ENCODE assay signal across 9 cellular contexts in the genomic region with DNA sequence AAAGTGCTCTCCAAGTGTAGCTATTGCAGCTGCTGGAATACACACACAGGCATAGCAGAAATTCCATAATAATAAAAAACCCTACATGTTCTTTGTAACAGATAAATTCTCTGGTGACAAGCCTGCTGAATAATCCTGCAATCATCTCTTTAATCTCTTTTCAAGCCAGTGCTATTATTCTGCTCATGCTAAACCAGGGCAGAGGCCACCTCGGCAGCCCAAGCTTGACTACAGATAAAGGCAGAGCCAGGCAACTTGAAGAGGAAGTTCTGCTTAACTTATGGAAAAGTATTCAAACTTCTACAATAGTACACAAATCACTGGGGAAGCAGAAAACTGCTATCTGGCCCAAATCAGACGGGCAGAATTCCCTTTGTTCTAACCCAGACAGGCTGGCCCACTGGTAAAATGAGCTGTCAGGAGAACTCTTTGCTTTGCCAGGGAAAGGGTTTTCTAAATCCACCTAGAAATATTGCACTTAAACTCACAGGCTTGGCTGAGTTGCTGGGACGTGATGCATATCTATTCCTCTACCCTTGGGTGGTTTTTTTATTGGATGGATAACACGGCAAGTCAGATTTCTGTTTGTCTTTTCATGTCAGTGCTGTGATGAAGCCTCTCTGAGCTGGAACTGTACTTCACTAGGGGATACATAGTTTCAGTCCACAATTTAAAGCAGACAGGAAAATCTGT.
DNase-seq lines count a peak whose midpoint lies in the region; TF ChIP-seq lines count a peak whose summit lies in the region.
"Had no signal": no experiment of that assay in that cellular context is flagged by ENCODE, and none has a peak within 500 bp of the region (broad histone marks: within the 10 kb centered on the region; RNA-seq: fewer than 3 reads in every experiment).

No MANE protein-coding gene starts in this region.

- TF ChIP-seq CTCF in HEK293 (tag by site-specific recombination; IDR thresholded peaks at IDR 0.05) (no peak), hepatocyte (IDR thresholded peaks at IDR 0.05; ENCODE audit: poor library complexity) (no peak), adrenal gland (IDR thresholded peaks at IDR 0.05) (no peak)

- intact Hi-C loops in adrenal gland (cut with DNase I), result no loop called here

- H3K36me3 ChIP-seq in HEK293 (ENCODE audit: control insufficient read depth in 2 of 2, insufficient read depth in 1 of 2, low read length in 2 of 2), result no peaks in the 10 kb centered on the region
- H3K36me3 ChIP-seq in hepatocyte (replicated peaks; ENCODE audit: insufficient read depth, low read depth), result no peaks in the 10 kb centered on the region
- peaks cover 0 to 7% (median 3%) of the 10 kb centered on the region in 5 donors for H3K36me3 ChIP-seq in subcutaneous abdominal adipose tissue (ENCODE audit: control insufficient read depth in 5 of 5, insufficient read depth in 5 of 5, low read length in 5 of 5)
- H3K36me3 ChIP-seq in adrenal gland (replicated peaks in 1 of 2), result no peaks in the 10 kb centered on the region

- H3K4me2 ChIP-seq in hepatocyte, result peak overlapping the region; percentile 55

- H4K20me1 ChIP-seq in hepatocyte (ENCODE audit: insufficient read depth, poor library complexity, severe bottlenecking), result no peaks in the 10 kb centered on the region

- no peak overlapping the region for H3K9ac ChIP-seq in subcutaneous abdominal adipose tissue (ENCODE audit: low read length in 5 of 5)

- CTCF ChIA-PET in HEK293 (lab: Yijun Ruan, JAX), result no interaction called here

- H3K79me2 ChIP-seq in hepatocyte, result no peaks in the 10 kb centered on the region

- H3K4me1 ChIP-seq in HEK293 (ENCODE audit: control insufficient read depth, insufficient read depth, low read length), result no peaks in the 10 kb centered on the region
- H3K4me1 ChIP-seq in hepatocyte (ENCODE audit: insufficient read depth), result peaks cover 26% of the 10 kb centered on the region
- peaks cover 28 to 63% (median 55%) of the 10 kb centered on the region in 5 donors for H3K4me1 ChIP-seq in subcutaneous abdominal adipose tissue (ENCODE audit: control insufficient read depth in 5 of 5, insufficient read depth in 5 of 5, low read length in 5 of 5)
- H3K4me1 ChIP-seq in adrenal gland (replicated peaks in 1 of 2), result peaks cover 0 to 25% of the 10 kb centered on the region in 2 donors

- no peak overlapping the region for H3K4me3 ChIP-seq in HEK293 (ENCODE audit: low read depth, low read length)
- no peak overlapping the region for H3K4me3 ChIP-seq in hepatocyte
- peak overlapping the region in 1 of 5 donors; percentile 0 for H3K4me3 ChIP-seq in subcutaneous abdominal adipose tissue (ENCODE audit: low read depth in 1 of 5, low read length in 5 of 5)
- no peak overlapping the region for H3K4me3 ChIP-seq in adrenal gland

- no peak overlapping the region for H2AFZ ChIP-seq in hepatocyte

- no peaks in the 10 kb centered on the region for H3K27me3 ChIP-seq in hepatocyte
- no peaks in the 10 kb centered on the region for H3K27me3 ChIP-seq in subcutaneous abdominal adipose tissue (ENCODE audit: control insufficient read depth in 5 of 5, insufficient read depth in 4 of 5, low read length in 5 of 5)
- H3K27me3 ChIP-seq in adrenal gland, result no peaks in the 10 kb centered on the region

- DNase-seq in astrocyte of the hippocampus (ENCODE audit: low read depth, low spot score) (peak; percentile 65), hepatocyte (ENCODE audit: low spot score) (peak; percentile 32), SIG-M5 (lab: John Stamatoyannopoulos, UW) (no peak), adrenal gland (no peak), NCI-H1092 treated with DMSO at 0.1 percent for 48 hours (lab: John Stamatoyannopoulos, UW) (no peak)
- DNase-seq: DMS53, naive B cell had no signal

- TF ChIP-seq POLR2A in adrenal gland (IDR thresholded peaks at IDR 0.05), result no peak

- no peak overlapping the region for H3K27ac ChIP-seq in HEK293 (ENCODE audit: extremely low read depth, low read depth, low read length)
- H3K27ac ChIP-seq in hepatocyte, result peak overlapping the region; percentile 67
- H3K27ac ChIP-seq in subcutaneous abdominal adipose tissue (ENCODE audit: low read depth, low read length), result peak overlapping the region; percentile 85
- H3K27ac ChIP-seq in adrenal gland, result no peak overlapping the region

- no peaks in the 10 kb centered on the region for H3K9me2 ChIP-seq in hepatocyte (replicated peaks; ENCODE audit: insufficient read depth)

- H3K9me3 ChIP-seq in HEK293 (ENCODE audit: control insufficient read depth, insufficient read depth, low read depth, low read length) (no peaks in the 10 kb centered on the region), hepatocyte (ENCODE audit: low read depth) (no peaks in the 10 kb centered on the region), subcutaneous abdominal adipose tissue (ENCODE audit: control insufficient read depth in 5 of 5, low read length in 5 of 5) (no peaks in the 10 kb centered on the region), adrenal gland (replicated peaks in 1 of 3) (no peaks in the 10 kb centered on the region)

- 20% methylated on average over 4 of the region's 4 CpGs for WGBS in hepatocyte (ENCODE audit: low lambda C conversion rate, missing lambda C conversion rate)
- WGBS in adrenal gland, 4 donors, result 51 to 66% (median 63%) methylated on average over 4 of the region's 4 CpGs

- POLR2A ChIA-PET in HEK293 (lab: Yijun Ruan, JAX), result no interaction called here

TF ChIP-seq in HEK293, 187 proteins besides CTCF, POLR2A, EP300 and RAD21:
- TF ChIP-seq BCL6B (tag by site-specific recombination; IDR thresholded peaks at IDR 0.05) (no peak), FEZF1 (tag by site-specific recombination; IDR thresholded peaks at IDR 0.05) (0 out of 2 replicates have a peak, but pooled peaks have one; percentile 15)
- TF ChIP-seq, protein P1, sequence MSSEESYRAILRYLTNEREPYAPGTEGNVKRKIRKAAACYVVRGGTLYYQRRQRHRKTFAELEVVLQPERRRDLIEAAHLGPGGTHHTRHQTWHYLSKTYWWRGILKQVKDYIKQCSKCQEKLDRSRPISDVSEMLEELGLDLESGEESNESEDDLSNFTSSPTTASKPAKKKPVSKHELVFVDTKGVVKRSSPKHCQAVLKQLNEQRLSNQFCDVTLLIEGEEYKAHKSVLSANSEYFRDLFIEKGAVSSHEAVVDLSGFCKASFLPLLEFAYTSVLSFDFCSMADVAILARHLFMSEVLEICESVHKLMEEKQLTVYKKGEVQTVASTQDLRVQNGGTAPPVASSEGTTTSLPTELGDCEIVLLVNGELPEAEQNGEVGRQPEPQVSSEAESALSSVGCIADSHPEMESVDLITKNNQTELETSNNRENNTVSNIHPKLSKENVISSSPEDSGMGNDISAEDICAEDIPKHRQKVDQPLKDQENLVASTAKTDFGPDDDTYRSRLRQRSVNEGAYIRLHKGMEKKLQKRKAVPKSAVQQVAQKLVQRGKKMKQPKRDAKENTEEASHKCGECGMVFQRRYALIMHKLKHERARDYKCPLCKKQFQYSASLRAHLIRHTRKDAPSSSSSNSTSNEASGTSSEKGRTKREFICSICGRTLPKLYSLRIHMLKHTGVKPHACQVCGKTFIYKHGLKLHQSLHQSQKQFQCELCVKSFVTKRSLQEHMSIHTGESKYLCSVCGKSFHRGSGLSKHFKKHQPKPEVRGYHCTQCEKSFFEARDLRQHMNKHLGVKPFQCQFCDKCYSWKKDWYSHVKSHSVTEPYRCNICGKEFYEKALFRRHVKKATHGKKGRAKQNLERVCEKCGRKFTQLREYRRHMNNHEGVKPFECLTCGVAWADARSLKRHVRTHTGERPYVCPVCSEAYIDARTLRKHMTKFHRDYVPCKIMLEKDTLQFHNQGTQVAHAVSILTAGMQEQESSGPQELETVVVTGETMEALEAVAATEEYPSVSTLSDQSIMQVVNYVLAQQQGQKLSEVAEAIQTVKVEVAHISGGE (tag by site-specific recombination; conservative IDR thresholded peaks at IDR 0.05; ENCODE audit: low read depth), result no peak

Comparison
In these comparisons a context has a peak if more than half of its experiments do, and no peak if none do; other contexts are left out.
1. H3K27ac ChIP-seq: peak in hepatocyte (single experiment) and subcutaneous abdominal adipose tissue (single experiment); none in HEK293 (single experiment) and adrenal gland (0 of 5).
2. DNase-seq: peak in astrocyte of the hippocampus (single experiment) and hepatocyte (single experiment); none in SIG-M5 (single experiment), adrenal gland (0 of 7) and NCI-H1092 treated with DMSO at 0.1 percent for 48 hours (single experiment).